2 cellular contexts compared by ENCODE assay signal in genomic region chrX:110055616-110056015, GRCh38.
TF ChIP-seq lines count a peak whose summit lies in the region.

No MANE protein-coding gene starts in this region.

TF ChIP-seq in IMR-90, 13 proteins besides CTCF, POLR2A, EP300 and RAD21:
- TF ChIP-seq RFX5 (IDR thresholded peaks at IDR 0.05; ENCODE audit: low read depth, low read length) (no peak), NFE2L2 (IDR thresholded peaks at IDR 0.05; ENCODE audit: low read depth, low read length) (no peak), MAFK (IDR thresholded peaks at IDR 0.05; ENCODE audit: low read depth, low read length) (no peak), BHLHE40 (IDR thresholded peaks at IDR 0.05; ENCODE audit: low read depth, low read length) (no peak), CEBPB (IDR thresholded peaks at IDR 0.05; ENCODE audit: low read depth, low read length) (no peak), SMC3 (IDR thresholded peaks at IDR 0.05; ENCODE audit: low read depth, low read length) (no peak)
- TF ChIP-seq, protein P1, sequence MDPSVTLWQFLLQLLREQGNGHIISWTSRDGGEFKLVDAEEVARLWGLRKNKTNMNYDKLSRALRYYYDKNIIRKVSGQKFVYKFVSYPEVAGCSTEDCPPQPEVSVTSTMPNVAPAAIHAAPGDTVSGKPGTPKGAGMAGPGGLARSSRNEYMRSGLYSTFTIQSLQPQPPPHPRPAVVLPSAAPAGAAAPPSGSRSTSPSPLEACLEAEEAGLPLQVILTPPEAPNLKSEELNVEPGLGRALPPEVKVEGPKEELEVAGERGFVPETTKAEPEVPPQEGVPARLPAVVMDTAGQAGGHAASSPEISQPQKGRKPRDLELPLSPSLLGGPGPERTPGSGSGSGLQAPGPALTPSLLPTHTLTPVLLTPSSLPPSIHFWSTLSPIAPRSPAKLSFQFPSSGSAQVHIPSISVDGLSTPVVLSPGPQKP (IDR thresholded peaks at IDR 0.05; ENCODE audit: borderline replicate concordance, low read depth, low read length): no peak

TF ChIP-seq in K562, 482 proteins besides CTCF, POLR2A, EP300 and RAD21:
- TF ChIP-seq ZNF707 (CRISPR knock-in tag; conservative IDR thresholded peaks at IDR 0.05) (no peak), SNIP1 (IDR thresholded peaks at IDR 0.05; ENCODE audit: low read depth) (no peak), MCM5 (IDR thresholded peaks at IDR 0.05; ENCODE audit: low read depth) (no peak), MTF1 (CRISPR knock-in tag; IDR thresholded peaks at IDR 0.05; ENCODE audit: borderline replicate concordance) (no peak)
- TF ChIP-seq, protein P2, sequence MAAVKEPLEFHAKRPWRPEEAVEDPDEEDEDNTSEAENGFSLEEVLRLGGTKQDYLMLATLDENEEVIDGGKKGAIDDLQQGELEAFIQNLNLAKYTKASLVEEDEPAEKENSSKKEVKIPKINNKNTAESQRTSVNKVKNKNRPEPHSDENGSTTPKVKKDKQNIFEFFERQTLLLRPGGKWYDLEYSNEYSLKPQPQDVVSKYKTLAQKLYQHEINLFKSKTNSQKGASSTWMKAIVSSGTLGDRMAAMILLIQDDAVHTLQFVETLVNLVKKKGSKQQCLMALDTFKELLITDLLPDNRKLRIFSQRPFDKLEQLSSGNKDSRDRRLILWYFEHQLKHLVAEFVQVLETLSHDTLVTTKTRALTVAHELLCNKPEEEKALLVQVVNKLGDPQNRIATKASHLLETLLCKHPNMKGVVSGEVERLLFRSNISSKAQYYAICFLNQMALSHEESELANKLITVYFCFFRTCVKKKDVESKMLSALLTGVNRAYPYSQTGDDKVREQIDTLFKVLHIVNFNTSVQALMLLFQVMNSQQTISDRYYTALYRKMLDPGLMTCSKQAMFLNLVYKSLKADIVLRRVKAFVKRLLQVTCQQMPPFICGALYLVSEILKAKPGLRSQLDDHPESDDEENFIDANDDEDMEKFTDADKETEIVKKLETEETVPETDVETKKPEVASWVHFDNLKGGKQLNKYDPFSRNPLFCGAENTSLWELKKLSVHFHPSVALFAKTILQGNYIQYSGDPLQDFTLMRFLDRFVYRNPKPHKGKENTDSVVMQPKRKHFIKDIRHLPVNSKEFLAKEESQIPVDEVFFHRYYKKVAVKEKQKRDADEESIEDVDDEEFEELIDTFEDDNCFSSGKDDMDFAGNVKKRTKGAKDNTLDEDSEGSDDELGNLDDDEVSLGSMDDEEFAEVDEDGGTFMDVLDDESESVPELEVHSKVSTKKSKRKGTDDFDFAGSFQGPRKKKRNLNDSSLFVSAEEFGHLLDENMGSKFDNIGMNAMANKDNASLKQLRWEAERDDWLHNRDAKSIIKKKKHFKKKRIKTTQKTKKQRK (IDR thresholded peaks at IDR 0.05; ENCODE audit: borderline replicate concordance, low read depth, low read length): no peak
- TF ChIP-seq, protein P3, sequence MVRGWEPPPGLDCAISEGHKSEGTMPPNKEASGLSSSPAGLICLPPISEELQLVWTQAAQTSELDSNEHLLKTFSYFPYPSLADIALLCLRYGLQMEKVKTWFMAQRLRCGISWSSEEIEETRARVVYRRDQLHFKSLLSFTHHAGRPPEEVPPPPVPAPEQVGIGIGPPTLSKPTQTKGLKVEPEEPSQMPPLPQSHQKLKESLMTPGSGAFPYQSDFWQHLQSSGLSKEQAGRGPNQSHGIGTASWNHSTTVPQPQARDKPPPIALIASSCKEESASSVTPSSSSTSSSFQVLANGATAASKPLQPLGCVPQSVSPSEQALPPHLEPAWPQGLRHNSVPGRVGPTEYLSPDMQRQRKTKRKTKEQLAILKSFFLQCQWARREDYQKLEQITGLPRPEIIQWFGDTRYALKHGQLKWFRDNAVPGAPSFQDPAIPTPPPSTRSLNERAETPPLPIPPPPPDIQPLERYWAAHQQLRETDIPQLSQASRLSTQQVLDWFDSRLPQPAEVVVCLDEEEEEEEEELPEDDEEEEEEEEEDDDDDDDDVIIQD (CRISPR knock-in tag; IDR thresholded peaks at IDR 0.05): no peak
TF ChIP-seq in K562: peak in this region for 0.
